Comparison of ENCODE assay signal across 18 cellular contexts in the genomic region with DNA sequence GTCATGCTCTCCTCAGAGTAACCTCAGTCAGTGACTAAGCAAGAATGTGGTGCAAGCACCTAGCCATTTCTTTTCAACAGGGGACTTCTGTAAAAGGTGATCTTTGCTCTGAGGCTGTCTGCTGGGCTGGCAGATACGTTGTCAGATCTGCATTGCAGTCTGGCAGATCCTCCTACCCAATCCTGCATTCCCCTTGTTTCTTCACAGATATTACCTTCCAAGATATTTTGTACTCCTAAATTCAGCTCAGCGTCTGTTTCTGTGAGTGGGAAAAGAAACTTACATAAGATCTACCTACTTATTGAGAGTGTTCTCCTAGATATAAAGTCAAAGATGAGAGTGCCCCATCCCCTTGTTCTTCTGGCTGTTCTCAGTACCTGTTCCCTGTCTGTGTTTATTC.
A peak's percentile ranks its signal among the peaks of the same experiment; 100 is the strongest.
DNase-seq lines count a peak whose midpoint lies in the region; ATAC-seq and TF ChIP-seq lines count a peak whose summit lies in the region.
"Had no signal": no experiment of that assay in that cellular context is flagged by ENCODE, and none has a peak within 500 bp of the region (broad histone marks: within the 10 kb centered on the region; RNA-seq: fewer than 3 reads in every experiment).

No MANE protein-coding gene starts in this region.

- H3K56ac ChIP-seq in mesendoderm (ENCODE audit: low read length): no peak overlapping the region

- no peaks in the 10 kb centered on the region for H4K20me1 ChIP-seq in PC-9 (ENCODE audit: insufficient read depth)
- H4K20me1 ChIP-seq in hepatocyte (ENCODE audit: insufficient read depth, poor library complexity, severe bottlenecking): no peaks in the 10 kb centered on the region

- no TSS peak for BruUV-seq in PC-9 (replicated peaks; lab: Mats Ljungman, UMichigan)

- H3K27ac ChIP-seq in PC-9: no peak overlapping the region
- no peak overlapping the region for H3K27ac ChIP-seq in hepatocyte
- H3K27ac ChIP-seq in mesendoderm (ENCODE audit: low read depth, low read length): no peak overlapping the region
- H3K27ac ChIP-seq: GM23248 had no signal

- CTCF ChIA-PET in PC-9 (lab: Charles Lee): no interaction called here

- POLR2A ChIA-PET in PC-9 (lab: Charles Lee; ENCODE audit: unreplicated experiment): no interaction called here

- no peak overlapping the region for H3K18ac ChIP-seq in mesendoderm (ENCODE audit: low read length)

- H4K8ac ChIP-seq in mesendoderm (ENCODE audit: low read depth, low read length): no peak overlapping the region

- no peak overlapping the region for H3K4me3 ChIP-seq in PC-9
- no peak overlapping the region for H3K4me3 ChIP-seq in hepatocyte
- H3K4me3 ChIP-seq in mesendoderm (ENCODE audit: low read length): no peak overlapping the region
- H3K4me3 ChIP-seq: GM23248, HAP-1 had no signal

- no peak overlapping the region for H2BK120ac ChIP-seq in mesendoderm (ENCODE audit: low read depth, low read length)

- no peak overlapping the region for H2BK5ac ChIP-seq in mesendoderm (ENCODE audit: low read length)

- H3K79me1 ChIP-seq in mesendoderm (ENCODE audit: low read length): no peaks in the 10 kb centered on the region

- no peaks in the 10 kb centered on the region for H3K36me3 ChIP-seq in PC-9 (ENCODE audit: low read depth)
- H3K36me3 ChIP-seq in hepatocyte (replicated peaks; ENCODE audit: insufficient read depth, low read depth): no peaks in the 10 kb centered on the region
- H3K36me3 ChIP-seq in mesendoderm (ENCODE audit: control insufficient read depth, insufficient read depth, low read length): no peaks in the 10 kb centered on the region
- H3K36me3 ChIP-seq: BE2C, HAP-1 had no signal

- no peak overlapping the region for H3K4ac ChIP-seq in mesendoderm (ENCODE audit: low read depth, low read length)

- H2AK5ac ChIP-seq in mesendoderm (ENCODE audit: low read length): no peak overlapping the region

- H3K27me3 ChIP-seq in PC-9 (ENCODE audit: insufficient read depth, low read depth): no peaks in the 10 kb centered on the region
- no peaks in the 10 kb centered on the region for H3K27me3 ChIP-seq in hepatocyte
- no peaks in the 10 kb centered on the region for H3K27me3 ChIP-seq in mesendoderm (ENCODE audit: insufficient read depth, low read length, poor library complexity)
- H3K27me3 ChIP-seq: BE2C had no signal

- no peak overlapping the region for H3K4me2 ChIP-seq in PC-9
- H3K4me2 ChIP-seq in hepatocyte: no peak overlapping the region
- H3K4me2 ChIP-seq in mesendoderm (ENCODE audit: low read length): no peak overlapping the region

- intact Hi-C loops in PC-9 (cut with micrococcal nuclease; ENCODE audit: unreplicated experiment): no loop called here

- no peaks in the 10 kb centered on the region for H3K4me1 ChIP-seq in PC-9 (replicated peaks; ENCODE audit: insufficient read depth)
- H3K4me1 ChIP-seq in hepatocyte (ENCODE audit: insufficient read depth): no peaks in the 10 kb centered on the region
- H3K4me1 ChIP-seq in mesendoderm (ENCODE audit: control insufficient read depth, low read depth, low read length): no peaks in the 10 kb centered on the region
- H3K4me1 ChIP-seq: BE2C, HAP-1 had no signal

- H3K9me2 ChIP-seq in PC-9 (ENCODE audit: insufficient read depth) (no peaks in the 10 kb centered on the region), hepatocyte (replicated peaks; ENCODE audit: insufficient read depth) (no peaks in the 10 kb centered on the region)

- H2AFZ ChIP-seq in PC-9: 0 out of 2 replicates have a peak overlapping the region, but pooled peaks have one; percentile 15
- H2AFZ ChIP-seq in hepatocyte: no peak overlapping the region
- H2AFZ ChIP-seq: GM23248 had no signal

- whole genome bisulfite sequencing in hepatocyte (ENCODE audit: low lambda C conversion rate, missing lambda C conversion rate): 76% methylated on average over 2 of the region's 2 CpGs
- WGBS in mesendoderm (ENCODE audit: extremely low coverage, insufficient coverage, low lambda C conversion rate): no CpG with 5 or more reads among the region's 2 CpGs

- DNase-seq in PC-9 (no peak), hepatocyte (ENCODE audit: low spot score) (peak; percentile 14), occipital lobe (lab: John Stamatoyannopoulos, UW) (peak; percentile 3), superior temporal gyrus (ENCODE audit: extremely low spot score) (peak; percentile 57), mesendoderm (no peak)
- no peak for DNase-seq in stimulated activated CD4-positive, alpha-beta T cell treated with anti-CD3 and anti-CD28 coated beads, Interleukin-15, amount 100 ng/mL, for 24 hours
- DNase-seq: BE2C; C1 segment of cervical spinal cord; CD4-positive, CD25-positive, alpha-beta regulatory T cell; CD8-positive, alpha-beta memory T cell; COR-L47; DMS 273 treated with DMSO at 0.1 percent for 48 hours; DMS53; DND-41; EL; GM23248 had no signal

- H3K9me3 ChIP-seq in PC-9 (ENCODE audit: insufficient read depth, low read depth): no peaks in the 10 kb centered on the region; the same call in 1 of the 2 replicates
- no peaks in the 10 kb centered on the region for H3K9me3 ChIP-seq in hepatocyte (ENCODE audit: low read depth)
- H3K9me3 ChIP-seq: HAP-1 had no signal

- H3K79me2 ChIP-seq in PC-9 (ENCODE audit: low read depth): no peaks in the 10 kb centered on the region
- no peaks in the 10 kb centered on the region for H3K79me2 ChIP-seq in hepatocyte
- no peaks in the 10 kb centered on the region for H3K79me2 ChIP-seq in mesendoderm (ENCODE audit: control insufficient read depth, insufficient read depth, low read length)

- H3F3A ChIP-seq in PC-9 (ENCODE audit: insufficient read depth, low read depth): no peaks in the 10 kb centered on the region

- no peak overlapping the region for H3K9ac ChIP-seq in mesendoderm (ENCODE audit: low read length)
- H3K9ac ChIP-seq: GM23248 had no signal

- no peak for ATAC-seq in GM21515 (IDR thresholded peaks at IDR 0.05; ENCODE audit: unreplicated experiment)

- no peak overlapping the region for H3K23ac ChIP-seq in mesendoderm (ENCODE audit: low read length)

- TF ChIP-seq CTCF in PC-9 (conservative IDR thresholded peaks at IDR 0.05): no peak
- no peak for TF ChIP-seq CTCF in hepatocyte (IDR thresholded peaks at IDR 0.05; ENCODE audit: poor library complexity)

- H4K5ac ChIP-seq in mesendoderm (ENCODE audit: low read length): no peak overlapping the region

- no peak overlapping the region for H2BK15ac ChIP-seq in mesendoderm (replicated peaks; ENCODE audit: low read depth)

Comparison
In these comparisons a context has a peak if more than half of its experiments do, and no peak if none do; other contexts are left out.
1. DNase-seq: peak in hepatocyte (single experiment), occipital lobe (single experiment) and superior temporal gyrus (single experiment); none in PC-9 (0 of 2), mesendoderm (single experiment) and stimulated activated CD4-positive, alpha-beta T cell treated with anti-CD3 and anti-CD28 coated beads, Interleukin-15, amount 100 ng/mL, for 24 hours (single experiment).